Comparison of ENCODE assay signal across 9 cellular contexts in the genomic region with DNA sequence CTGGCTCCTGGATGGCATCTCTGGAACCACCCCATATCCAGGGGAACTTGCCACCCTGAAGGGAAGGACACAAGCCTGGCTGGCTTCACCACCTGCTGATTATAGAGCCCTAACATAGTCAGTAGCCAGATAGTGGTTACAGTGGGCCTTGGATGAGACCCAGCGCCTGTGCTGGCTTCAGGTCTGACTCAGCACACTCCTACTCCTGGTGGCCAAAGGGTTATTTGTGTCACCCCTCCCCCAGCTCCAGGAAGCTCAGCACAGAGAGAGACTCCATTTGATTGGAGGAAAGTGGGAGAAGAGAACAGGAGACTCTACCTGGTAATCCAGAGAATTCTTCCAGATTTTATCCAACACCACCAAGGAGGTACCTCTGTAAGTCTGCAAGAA. TPM values are rescaled to one million over a fixed set of nuclear protein-coding genes. Genes with fewer than 3 reads are reported as not detected.
DNase-seq lines count a peak whose midpoint lies in the region; ATAC-seq and TF ChIP-seq lines count a peak whose summit lies in the region.
"Had no signal": no experiment of that assay in that cellular context is flagged by ENCODE, and none has a peak within 500 bp of the region (broad histone marks: within the 10 kb centered on the region; RNA-seq: fewer than 3 reads in every experiment).

No MANE protein-coding gene starts in this region.

- H3K4me3 ChIP-seq in BE2C (ENCODE audit: low read depth, low read length), result no peak overlapping the region
- H3K4me3 ChIP-seq in fibroblast of mammary gland (ENCODE audit: control insufficient read depth, low read depth, low read length), result no peak overlapping the region

- ATAC-seq in GM21447 (IDR thresholded peaks at IDR 0.05; ENCODE audit: unreplicated experiment), result peak; percentile 79

- TF ChIP-seq CTCF in BE2C (IDR thresholded peaks at IDR 0.05; ENCODE audit: low read depth, low read length) (no peak), fibroblast of mammary gland (conservative IDR thresholded peaks at IDR 0.05; ENCODE audit: control insufficient read depth, insufficient read depth, low read depth, low read length) (no peak), GM10248 (IDR thresholded peaks at IDR 0.05; ENCODE audit: control extremely low read depth, extremely low read depth, low read depth, missing control alignments) (no peak)

- CTCF ChIA-PET in GM10248 (lab: Yijun Ruan, JAX), result interaction anchor here (1.1 to 3.3 kb wide), 3 partner anchors 9 to 11 kb away, joined by 3 to 7 read pairs (median 4); no protein-coding TSS in a partner anchor

- H3K27me3 Mint-ChIP-seq in activated CD4-positive, alpha-beta T cell treated with anti-CD3 and anti-CD28 coated beads, Interleukin-2, amount 10 ng/mL, durations not matched to agents 24 days and 14 days, result no peaks in the 10 kb centered on the region

- H3K4me1 Mint-ChIP-seq in activated CD4-positive, alpha-beta T cell treated with anti-CD3 and anti-CD28 coated beads, Interleukin-2, amount 10 ng/mL, durations not matched to agents 24 days and 14 days, result peaks cover 7% of the 10 kb centered on the region

- peak; percentile 16 for DNase-seq in BE2C
- DNase-seq in HT1080 (ENCODE audit: low read depth), result peak; percentile 81
- DNase-seq in fibroblast of mammary gland (ENCODE audit: low read depth), result peak; percentile 86
- DNase-seq in SKM-1 treated with dmso at 0.1 percent for 144 hours (lab: John Stamatoyannopoulos, UW; ENCODE audit: unreplicated experiment), result no peak
- no peak for DNase-seq in activated CD4-positive, alpha-beta T cell treated with anti-CD3 and anti-CD28 coated beads, Interleukin-2, amount 10 ng/mL, durations not matched to agents 24 days and 14 days
- DNase-seq in GM10248 (ENCODE audit: extremely low spot score), result no peak
- DNase-seq in NCI-H2107 treated with DMSO at 0.1 percent for 48 hours (lab: John Stamatoyannopoulos, UW; ENCODE audit: unreplicated experiment), result no peak
- DNase-seq: hippocampal formation had no signal

- H3K36me3 Mint-ChIP-seq in activated CD4-positive, alpha-beta T cell treated with anti-CD3 and anti-CD28 coated beads, Interleukin-2, amount 10 ng/mL, durations not matched to agents 24 days and 14 days (ENCODE audit: low read depth), result peaks cover 45% of the 10 kb centered on the region

- POLR2A ChIA-PET in GM10248 (lab: Yijun Ruan, JAX), result no interaction called here

- H3K36me3 ChIP-seq in BE2C, result no peaks in the 10 kb centered on the region

- no peak overlapping the region for H3K4me3 Mint-ChIP-seq in activated CD4-positive, alpha-beta T cell treated with anti-CD3 and anti-CD28 coated beads, Interleukin-2, amount 10 ng/mL, durations not matched to agents 24 days and 14 days

- no peaks in the 10 kb centered on the region; the same call in 1 of the 2 replicates for H3K4me1 ChIP-seq in BE2C

- H3K27me3 ChIP-seq in BE2C, result no peaks in the 10 kb centered on the region

- no peaks in the 10 kb centered on the region for H3K9me3 ChIP-seq in BE2C

- intact Hi-C loops in activated CD4-positive, alpha-beta T cell treated with anti-CD3 and anti-CD28 coated beads, Interleukin-2, amount 10 ng/mL, durations not matched to agents 24 days and 14 days (cut with micrococcal nuclease), result no loop called here

- H3K27ac Mint-ChIP-seq in activated CD4-positive, alpha-beta T cell treated with anti-CD3 and anti-CD28 coated beads, Interleukin-2, amount 10 ng/mL, durations not matched to agents 24 days and 14 days, result no peak overlapping the region

- H3K9me3 Mint-ChIP-seq in activated CD4-positive, alpha-beta T cell treated with anti-CD3 and anti-CD28 coated beads, Interleukin-2, amount 10 ng/mL, durations not matched to agents 24 days and 14 days, result peaks cover 28% of the 10 kb centered on the region

RNA-seq across cellular contexts. Expression of a gene that starts 12.8 kb away (rescaled TPM):
- polyA plus RNA-seq in BE2C (2012; ENCODE audit: insufficient read depth, insufficient read length, low read depth), result 13.7 TPM
- 86.3 and 87.8 TPM in 2 replicates for total RNA-seq in HT1080 (2014; rRNA removed; shearing (Covaris generic))
- polyA plus RNA-seq in HT1080 (2015; cell fraction: cytosol; rRNA removed), result 68.1 and 84.2 TPM in 2 replicates
- 223 and 232 TPM in 2 replicates for polyA plus RNA-seq in HT1080 (2015; cell fraction: nucleus; rRNA removed)
- total RNA-seq in activated CD4-positive, alpha-beta T cell treated with anti-CD3 and anti-CD28 coated beads, Interleukin-2, amount 10 ng/mL, durations not matched to agents 24 days and 14 days, result 45.4 and 47.1 TPM in 2 replicates

Comparison
In these comparisons a context has a peak if more than half of its experiments do, and no peak if none do; other contexts are left out.
1. DNase-seq: peak in BE2C (single experiment), HT1080 (single experiment) and fibroblast of mammary gland (single experiment); none in SKM-1 treated with dmso at 0.1 percent for 144 hours (single experiment), activated CD4-positive, alpha-beta T cell treated with anti-CD3 and anti-CD28 coated beads, Interleukin-2, amount 10 ng/mL, durations not matched to agents 24 days and 14 days (single experiment), GM10248 (single experiment) and NCI-H2107 treated with DMSO at 0.1 percent for 48 hours (single experiment).